In the genomic region with DNA sequence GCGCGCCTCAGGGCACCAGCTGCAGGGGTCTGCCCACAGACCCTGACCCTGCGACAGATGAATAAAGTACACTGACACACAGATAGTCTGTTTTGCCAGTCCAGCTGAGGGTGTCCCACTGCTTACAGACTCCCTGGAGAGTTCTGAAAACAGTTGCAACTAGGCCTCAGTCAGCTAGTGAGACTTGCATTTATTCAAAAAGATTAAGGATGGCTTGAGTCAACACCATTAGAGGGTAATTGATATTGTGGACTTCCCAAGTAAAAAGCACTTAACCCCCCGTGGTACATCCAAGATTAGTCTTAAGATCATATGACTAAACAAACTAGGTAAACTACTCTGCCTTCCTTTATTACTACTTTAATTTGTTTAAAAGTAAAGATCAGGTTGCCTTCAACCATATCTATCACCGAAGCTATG, we compare ENCODE assay signal across 22 cellular contexts. TPM values are rescaled to one million over a fixed set of nuclear protein-coding genes. Genes with fewer than 3 reads are reported as not detected.
DNase-seq lines count a peak whose midpoint lies in the region; ATAC-seq and TF ChIP-seq lines count a peak whose summit lies in the region.
"Had no signal": no experiment of that assay in that cellular context is flagged by ENCODE, and none has a peak within 500 bp of the region (broad histone marks: within the 10 kb centered on the region; RNA-seq: fewer than 3 reads in every experiment).

No MANE protein-coding gene starts in this region.

- POLR2A ChIA-PET in HEK293 (lab: Yijun Ruan, JAX) = interaction anchor here (1.6 kb wide), 1 partner anchor 11 kb away, joined by 5 read pairs; a partner anchor contains a TSS
- POLR2A ChIA-PET in RWPE1 (lab: Yijun Ruan, JAX; ENCODE audit: low non-redundant PET) = no interaction called here

- intact Hi-C loops in right cardiac atrium (cut with DNase I) = no loop called here

- DNase-seq in NCI-H345 (lab: John Stamatoyannopoulos, UW) = peak; percentile 30
- DNase-seq in NCI-H345 treated with DMSO at 0.1 percent for 48 hours (lab: John Stamatoyannopoulos, UW; ENCODE audit: unreplicated experiment) = no peak
- peak; percentile 98 for DNase-seq in NCI-H69 (lab: John Stamatoyannopoulos, UW)
- no peak for DNase-seq in H7
- no peak for DNase-seq in RWPE1 (ENCODE audit: low spot score)
- no peak for DNase-seq in right cardiac atrium
- DNase-seq: 8988T; activated CD4-positive, alpha-beta T cell treated with anti-CD3 and anti-CD28 coated beads for 4 hours; activated CD8-positive, alpha-beta memory T cell treated with anti-CD3 and anti-CD28 coated beads, Interleukin-2, amount 10 ng/mL, durations not matched to agents 7 days and 5 days; activated effector memory CD4-positive, alpha-beta T cell treated with Interleukin-2 at 50 U/mL for 16 hours; amniotic stem cell; caudate nucleus; HFFc6; KBM-7; left colon; NCI-H2171 treated with DMSO at 0.1 percent for 48 hours; nucleus accumbens; RPMI8226; substantia nigra; uterus had no signal

- peaks cover 9 to 32% of the 10 kb centered on the region in 2 experiments for H3K36me3 ChIP-seq in HEK293 (ENCODE audit: control insufficient read depth in 2 of 2, insufficient read depth in 1 of 2, low read length in 2 of 2)
- H3K36me3 ChIP-seq in iPS-18a (ENCODE audit: control insufficient read depth, low read depth, low read length) = peaks cover 33% of the 10 kb centered on the region
- H3K36me3 ChIP-seq in H7 (replicated peaks; ENCODE audit: control insufficient read depth, insufficient read depth, low read length) = peaks cover 6% of the 10 kb centered on the region
- H3K36me3 ChIP-seq: uterus had no signal

- H3K27ac ChIP-seq in HEK293 (ENCODE audit: extremely low read depth, low read depth, low read length) = peak overlapping the region; percentile 56
- H3K27ac ChIP-seq in iPS-18a (ENCODE audit: low read length) = peak overlapping the region; percentile 2
- H3K27ac ChIP-seq in RWPE1 = no peak overlapping the region
- H3K27ac ChIP-seq in right cardiac atrium (ENCODE audit: low read length) = no peak overlapping the region
- H3K27ac ChIP-seq: uterus had no signal

- H3K4me1 ChIP-seq in HEK293 (ENCODE audit: control insufficient read depth, insufficient read depth, low read length) = peaks cover 28% of the 10 kb centered on the region
- peaks cover 34% of the 10 kb centered on the region for H3K4me1 ChIP-seq in iPS-18a (ENCODE audit: control insufficient read depth, low read depth, low read length)
- H3K4me1 ChIP-seq in right cardiac atrium (ENCODE audit: control insufficient read depth, insufficient read depth, low read length) = no peaks in the 10 kb centered on the region
- H3K4me1 ChIP-seq: uterus had no signal

- no peak overlapping the region for H3K4me3 ChIP-seq in HEK293 (ENCODE audit: low read depth, low read length)
- peak overlapping the region; percentile 25 for H3K4me3 ChIP-seq in iPS-18a (ENCODE audit: low read length)
- H3K4me3 ChIP-seq in H7 (ENCODE audit: insufficient read depth, low read depth, low read length) = no peak overlapping the region
- H3K4me3 ChIP-seq in right cardiac atrium (ENCODE audit: low read length) = no peak overlapping the region
- H3K4me3 ChIP-seq: uterus had no signal

- TF ChIP-seq CTCF in HEK293 (tag by site-specific recombination; IDR thresholded peaks at IDR 0.05) (no peak), RWPE1 (conservative IDR thresholded peaks at IDR 0.05; ENCODE audit: low read depth) (no peak)

- no peak overlapping the region for H3K9ac ChIP-seq in iPS-18a (ENCODE audit: low read length)

- ATAC-seq in right cardiac atrium = no peak
- ATAC-seq: activated CD8-positive, alpha-beta memory T cell treated with anti-CD3 and anti-CD28 coated beads, Interleukin-2, amount 10 ng/mL, durations not matched to agents 7 days and 5 days; left colon had no signal

- CTCF ChIA-PET in HEK293 (lab: Yijun Ruan, JAX) = no interaction called here
- CTCF ChIA-PET in RWPE1 (lab: Yijun Ruan, JAX) = no interaction called here

- H3K27me3 ChIP-seq in iPS-18a (ENCODE audit: control insufficient read depth, insufficient read depth, low read length) (no peaks in the 10 kb centered on the region), H7 (ENCODE audit: control insufficient read depth, insufficient read depth, low read length) (no peaks in the 10 kb centered on the region; the same call in 1 of the 2 replicates), right cardiac atrium (ENCODE audit: control insufficient read depth, insufficient read depth) (no peaks in the 10 kb centered on the region)
- H3K27me3 ChIP-seq: uterus had no signal

- WGBS in right cardiac atrium = 71% methylated on average over 5 of the region's 5 CpGs

- H3K9me3 ChIP-seq in HEK293 (ENCODE audit: control insufficient read depth, insufficient read depth, low read depth, low read length) (no peaks in the 10 kb centered on the region), iPS-18a (ENCODE audit: control insufficient read depth, low read depth, low read length) (no peaks in the 10 kb centered on the region), right cardiac atrium (ENCODE audit: control insufficient read depth, low read length) (no peaks in the 10 kb centered on the region)
- H3K9me3 ChIP-seq: uterus had no signal

TF ChIP-seq in HEK293, 187 proteins besides CTCF, POLR2A, EP300 and RAD21 (continues in another document):
- TF ChIP-seq ZBTB17 (tag by site-specific recombination; IDR thresholded peaks at IDR 0.05) (peak; percentile 67), ZNF785 (tag by site-specific recombination; IDR thresholded peaks at IDR 0.05) (no peak), ZNF596 (tag by site-specific recombination; IDR thresholded peaks at IDR 0.05) (peak; percentile 36; the same call in 1 of the 2 replicates), ZNF747 (tag by site-specific recombination; IDR thresholded peaks at IDR 0.05) (no peak), ZNF600 (tag by site-specific recombination; IDR thresholded peaks at IDR 0.05) (no peak), WT1 (tag by site-specific recombination; IDR thresholded peaks at IDR 0.05) (peak; percentile 98), ZNF202 (tag by site-specific recombination; IDR thresholded peaks at IDR 0.05; ENCODE audit: borderline replicate concordance) (no peak), OSR2 (tag by site-specific recombination; IDR thresholded peaks at IDR 0.05) (peak; percentile 99), ZSCAN30 (tag by site-specific recombination; IDR thresholded peaks at IDR 0.05) (peak; percentile 87; the same call in 1 of the 2 replicates), ZBTB48 (tag by site-specific recombination; IDR thresholded peaks at IDR 0.05) (no peak), ZNF623 (tag by site-specific recombination; IDR thresholded peaks at IDR 0.05) (no peak), ZNF426 (tag by site-specific recombination; IDR thresholded peaks at IDR 0.05) (no peak), TCF7L2 (IDR thresholded peaks at IDR 0.05; ENCODE audit: borderline replicate concordance, low read depth, low read length) (peak; percentile 100), ZNF571 (tag by site-specific recombination; IDR thresholded peaks at IDR 0.05) (no peak), HOXD13 (CRISPR knock-in tag; IDR thresholded peaks at IDR 0.05; ENCODE audit: borderline replicate concordance) (no peak), ZNF792 (tag by site-specific recombination; IDR thresholded peaks at IDR 0.05) (no peak)
- TF ChIP-seq, protein P1, sequence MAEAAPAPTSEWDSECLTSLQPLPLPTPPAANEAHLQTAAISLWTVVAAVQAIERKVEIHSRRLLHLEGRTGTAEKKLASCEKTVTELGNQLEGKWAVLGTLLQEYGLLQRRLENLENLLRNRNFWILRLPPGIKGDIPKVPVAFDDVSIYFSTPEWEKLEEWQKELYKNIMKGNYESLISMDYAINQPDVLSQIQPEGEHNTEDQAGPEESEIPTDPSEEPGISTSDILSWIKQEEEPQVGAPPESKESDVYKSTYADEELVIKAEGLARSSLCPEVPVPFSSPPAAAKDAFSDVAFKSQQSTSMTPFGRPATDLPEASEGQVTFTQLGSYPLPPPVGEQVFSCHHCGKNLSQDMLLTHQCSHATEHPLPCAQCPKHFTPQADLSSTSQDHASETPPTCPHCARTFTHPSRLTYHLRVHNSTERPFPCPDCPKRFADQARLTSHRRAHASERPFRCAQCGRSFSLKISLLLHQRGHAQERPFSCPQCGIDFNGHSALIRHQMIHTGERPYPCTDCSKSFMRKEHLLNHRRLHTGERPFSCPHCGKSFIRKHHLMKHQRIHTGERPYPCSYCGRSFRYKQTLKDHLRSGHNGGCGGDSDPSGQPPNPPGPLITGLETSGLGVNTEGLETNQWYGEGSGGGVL (tag by site-specific recombination; IDR thresholded peaks at IDR 0.05) = no peak
- TF ChIP-seq, protein P2, sequence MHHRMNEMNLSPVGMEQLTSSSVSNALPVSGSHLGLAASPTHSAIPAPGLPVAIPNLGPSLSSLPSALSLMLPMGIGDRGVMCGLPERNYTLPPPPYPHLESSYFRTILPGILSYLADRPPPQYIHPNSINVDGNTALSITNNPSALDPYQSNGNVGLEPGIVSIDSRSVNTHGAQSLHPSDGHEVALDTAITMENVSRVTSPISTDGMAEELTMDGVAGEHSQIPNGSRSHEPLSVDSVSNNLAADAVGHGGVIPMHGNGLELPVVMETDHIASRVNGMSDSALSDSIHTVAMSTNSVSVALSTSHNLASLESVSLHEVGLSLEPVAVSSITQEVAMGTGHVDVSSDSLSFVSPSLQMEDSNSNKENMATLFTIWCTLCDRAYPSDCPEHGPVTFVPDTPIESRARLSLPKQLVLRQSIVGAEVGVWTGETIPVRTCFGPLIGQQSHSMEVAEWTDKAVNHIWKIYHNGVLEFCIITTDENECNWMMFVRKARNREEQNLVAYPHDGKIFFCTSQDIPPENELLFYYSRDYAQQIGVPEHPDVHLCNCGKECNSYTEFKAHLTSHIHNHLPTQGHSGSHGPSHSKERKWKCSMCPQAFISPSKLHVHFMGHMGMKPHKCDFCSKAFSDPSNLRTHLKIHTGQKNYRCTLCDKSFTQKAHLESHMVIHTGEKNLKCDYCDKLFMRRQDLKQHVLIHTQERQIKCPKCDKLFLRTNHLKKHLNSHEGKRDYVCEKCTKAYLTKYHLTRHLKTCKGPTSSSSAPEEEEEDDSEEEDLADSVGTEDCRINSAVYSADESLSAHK (tag by site-specific recombination; IDR thresholded peaks at IDR 0.05) = peak; percentile 89
- TF ChIP-seq, protein P3, sequence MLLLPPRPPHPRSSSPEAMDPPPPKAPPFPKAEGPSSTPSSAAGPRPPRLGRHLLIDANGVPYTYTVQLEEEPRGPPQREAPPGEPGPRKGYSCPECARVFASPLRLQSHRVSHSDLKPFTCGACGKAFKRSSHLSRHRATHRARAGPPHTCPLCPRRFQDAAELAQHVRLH (tag by site-specific recombination; IDR thresholded peaks at IDR 0.05) = 0 out of 2 replicates have a peak, but pooled peaks have one; percentile 12

RNA-seq across cellular contexts. Expression of a gene that starts 11.1 kb away (rescaled TPM):
- 13.4 and 18.8 TPM in 2 replicates for total RNA-seq in H7 (2014; rRNA removed; shearing (Covaris generic))
- total RNA-seq in right cardiac atrium = 10 to 100 TPM; 27.1 to 32.0 (median 29.8) TPM
- 12.8 TPM for polyA plus RNA-seq in right cardiac atrium

Comparison
In these comparisons a context has a peak if more than half of its experiments do, and no peak if none do; other contexts are left out.
1. DNase-seq: peak in NCI-H345 (single experiment) and NCI-H69 (single experiment); none in NCI-H345 treated with DMSO at 0.1 percent for 48 hours (single experiment), H7 (single experiment), RWPE1 (single experiment) and right cardiac atrium (0 of 3).
2. H3K27ac ChIP-seq: peak in HEK293 (single experiment) and iPS-18a (single experiment); none in RWPE1 (single experiment) and right cardiac atrium (single experiment).